Comparison of ENCODE assay signal across 12 cellular contexts in genomic region chr16:57797526-57798266, GRCh38. TPM values are rescaled to one million over a fixed set of nuclear protein-coding genes. Genes with fewer than 3 reads are reported as not detected.
A peak's percentile ranks its signal among the peaks of the same experiment; 100 is the strongest.
DNase-seq lines count a peak whose midpoint lies in the region; ATAC-seq, FAIRE-seq and TF ChIP-seq lines count a peak whose summit lies in the region.
"Had no signal": no experiment of that assay in that cellular context is flagged by ENCODE, and none has a peak within 500 bp of the region (broad histone marks: within the 10 kb centered on the region; RNA-seq: fewer than 3 reads in every experiment).

No MANE protein-coding gene starts in this region.

- DNase-seq in NCI-H69 (lab: John Stamatoyannopoulos, UW) (peak; percentile 45), glomerular visceral epithelial cell (ENCODE audit: extremely low spot score) (peak; percentile 85), cerebellum (ENCODE audit: low spot score) (no peak), GM12891 (ENCODE audit: insufficient read length, low spot score) (no peak), sigmoid colon (no peak)
- DNase-seq: activated CD4-positive, alpha-beta memory T cell treated with anti-CD3 and anti-CD28 coated beads, Interleukin-2, amount 10 ng/mL, durations not matched to agents 7 days and 5 days; C1 segment of cervical spinal cord; HCEC 1CT had no signal

- no peak for FAIRE-seq in GM12891 (lab: Jason Lieb, UNC)

- no peak for TF ChIP-seq EP300 in sigmoid colon (IDR thresholded peaks at IDR 0.05)

- no peak for TF ChIP-seq POLR2A in GM12891 (IDR thresholded peaks at IDR 0.05; ENCODE audit: low read depth, low read length)
- no peak for TF ChIP-seq POLR2A in sigmoid colon (IDR thresholded peaks at IDR 0.05)

- H3K36me3 ChIP-seq in BLaER1 treated with 17β-estradiol and CSF1 and Interleukin-3, amounts not matched to agents 10 nM and 100 nM = peaks cover 0 to 57% (median 22%) of the 10 kb centered on the region in 11 experiments; a peak in 20 of 22 replicates
- H3K36me3 ChIP-seq in mucosa of stomach (ENCODE audit: control insufficient read depth, insufficient read depth, low read length) = no peaks in the 10 kb centered on the region
- peaks cover 0 to 33% (median 16%) of the 10 kb centered on the region in 4 donors for H3K36me3 ChIP-seq in sigmoid colon

- H3K4me3 ChIP-seq in BLaER1 treated with 17β-estradiol and CSF1 and Interleukin-3, amounts not matched to agents 10 nM and 100 nM = peak overlapping the region in 3 of 10 experiments; percentile 69 to 83 (median 75); a peak in 6 of 20 replicates
- H3K4me3 ChIP-seq in mucosa of stomach (ENCODE audit: low read length) (no peak overlapping the region), sigmoid colon (no peak overlapping the region)

- H3K27ac ChIP-seq in BLaER1 treated with 17β-estradiol and CSF1 and Interleukin-3, amounts not matched to agents 10 nM and 100 nM = peak overlapping the region in 2 of 11 experiments; percentile 9 to 26; a peak in 2 of 22 replicates
- H3K27ac ChIP-seq in sigmoid colon = peak overlapping the region in 1 of 4 donors; percentile 24
- H3K27ac ChIP-seq: KMS-11 had no signal

- intact Hi-C loops in sigmoid colon (cut with DNase I) = no loop called here

- TF ChIP-seq CTCF in sigmoid colon (IDR thresholded peaks at IDR 0.05) = no peak

- peaks cover 62 to 73% (median 70%) of the 10 kb centered on the region in 10 experiments for H3K4me1 ChIP-seq in BLaER1 treated with 17β-estradiol and CSF1 and Interleukin-3, amounts not matched to agents 10 nM and 100 nM
- peaks cover 32% of the 10 kb centered on the region for H3K4me1 ChIP-seq in mucosa of stomach (ENCODE audit: control insufficient read depth, insufficient read depth, low read length)
- H3K4me1 ChIP-seq in sigmoid colon = peaks cover 0 to 39% (median 28%) of the 10 kb centered on the region in 4 donors

- no peak for ATAC-seq in HG03097 (IDR thresholded peaks at IDR 0.05; ENCODE audit: low FRiP score, unreplicated experiment)

- H4K20me1 ChIP-seq in BLaER1 treated with 17β-estradiol and CSF1 and Interleukin-3, amounts not matched to agents 10 nM and 100 nM = peaks cover 0 to 42% (median 11%) of the 10 kb centered on the region in 11 experiments; a peak in 11 of 22 replicates

- H3K4me2 ChIP-seq in BLaER1 treated with 17β-estradiol and CSF1 and Interleukin-3, amounts not matched to agents 10 nM and 100 nM = peak overlapping the region; percentile 94 to 100 (median 99)
- H3K4me2 ChIP-seq: KMS-11 had no signal

- WGBS in sigmoid colon, 2 donors = 15 to 59% methylated on average over 42 of the region's 42 CpGs

- peak overlapping the region in 8 of 11 experiments; percentile 10 to 95 (median 36); a peak in 10 of 22 replicates for H3K9ac ChIP-seq in BLaER1 treated with 17β-estradiol and CSF1 and Interleukin-3, amounts not matched to agents 10 nM and 100 nM
- H3K9ac ChIP-seq in mucosa of stomach (ENCODE audit: low read length) = peak overlapping the region; percentile 27
- H3K9ac ChIP-seq: KMS-11 had no signal

- H3K9me3 ChIP-seq in BLaER1 treated with 17β-estradiol and CSF1 and Interleukin-3, amounts not matched to agents 10 nM and 100 nM (replicated peaks in 1 of 11) = no peaks in the 10 kb centered on the region
- no peaks in the 10 kb centered on the region for H3K9me3 ChIP-seq in mucosa of stomach (ENCODE audit: control insufficient read depth, low read length)
- H3K9me3 ChIP-seq in sigmoid colon = no peaks in the 10 kb centered on the region

- no peaks in the 10 kb centered on the region for H3K27me3 ChIP-seq in BLaER1 treated with 17β-estradiol and CSF1 and Interleukin-3, amounts not matched to agents 10 nM and 100 nM
- peaks cover 3% of the 10 kb centered on the region for H3K27me3 ChIP-seq in mucosa of stomach (ENCODE audit: control insufficient read depth, insufficient read depth, low read length)
- no peaks in the 10 kb centered on the region for H3K27me3 ChIP-seq in sigmoid colon

TF ChIP-seq in GM12891, 5 proteins besides CTCF, POLR2A, EP300 and RAD21:
- no peak for TF ChIP-seq POU2F2 (IDR thresholded peaks at IDR 0.05; ENCODE audit: low read depth, low read length)
- no peak for TF ChIP-seq PAX5 (IDR thresholded peaks at IDR 0.05; ENCODE audit: insufficient read depth, low read length, severe bottlenecking)
- no peak for TF ChIP-seq TAF1 (IDR thresholded peaks at IDR 0.05; ENCODE audit: low read depth, low read length)

RNA-seq across cellular contexts. Expression of gene KIFC3, which starts 4.6 kb away (rescaled TPM):
- 14.0 TPM for total RNA-seq in cerebellum
- 1.3 TPM for polyA plus RNA-seq in GM12891 (2012; ENCODE audit: low read depth, missing spikeins)
- 10 to 100 TPM; 10.0 to 31.2 (median 21.6) TPM for total RNA-seq in sigmoid colon
- polyA plus RNA-seq in sigmoid colon = 1 to 10 TPM; 2.5 to 7.2 (median 6.4) TPM
- total RNA-seq: activated CD4-positive, alpha-beta memory T cell treated with anti-CD3 and anti-CD28 coated beads, Interleukin-2, amount 10 ng/mL, durations not matched to agents 7 days and 5 days had no signal

Comparison
In these comparisons a context has a peak if more than half of its experiments do, and no peak if none do; other contexts are left out.
1. DNase-seq: peak in NCI-H69 (single experiment) and glomerular visceral epithelial cell (single experiment); none in cerebellum (single experiment), GM12891 (single experiment) and sigmoid colon (single experiment).